27 cellular contexts compared by ENCODE assay signal in genomic region chr15:77121599-77121998, GRCh38.
"Had no signal": no experiment of that assay in that cellular context is flagged by ENCODE, and none has a peak within 500 bp of the region (broad histone marks: within the 10 kb centered on the region; RNA-seq: fewer than 3 reads in every experiment).

No MANE protein-coding gene starts in this region.

- H3K9me3 Mint-ChIP-seq: dendritic cell treated with granulocyte-macrophage colony-stimulating factor and Interleukin-4, amounts not matched to agents 40 ng/mL and 50 ng/mL, for 4 days; effector memory CD8-positive, alpha-beta T cell; endodermal cell had no signal

- H3K36me3 ChIP-seq: colonic mucosa, esophagus muscularis mucosa, esophagus squamous epithelium, gastrocnemius medialis, gastroesophageal sphincter, heart left ventricle, heart right ventricle had no signal

- H3K27ac Mint-ChIP-seq: dendritic cell treated with granulocyte-macrophage colony-stimulating factor and Interleukin-4, amounts not matched to agents 40 ng/mL and 50 ng/mL, for 4 days; effector memory CD8-positive, alpha-beta T cell; endodermal cell had no signal

- H3K27ac ChIP-seq: colonic mucosa, coronary artery, dorsolateral prefrontal cortex, epithelial cell of prostate, esophagus muscularis mucosa, esophagus squamous epithelium, foreskin keratinocyte, gastrocnemius medialis, gastroesophageal sphincter, heart left ventricle, heart right ventricle had no signal

- H3K9me3 ChIP-seq: colonic mucosa, esophagus muscularis mucosa, esophagus squamous epithelium, gastrocnemius medialis, gastroesophageal sphincter, heart left ventricle, heart right ventricle had no signal

- H3K27me3 Mint-ChIP-seq: dendritic cell treated with granulocyte-macrophage colony-stimulating factor and Interleukin-4, amounts not matched to agents 40 ng/mL and 50 ng/mL, for 4 days; effector memory CD8-positive, alpha-beta T cell had no signal

- H3K4me3 Mint-ChIP-seq: dendritic cell treated with granulocyte-macrophage colony-stimulating factor and Interleukin-4, amounts not matched to agents 40 ng/mL and 50 ng/mL, for 4 days; effector memory CD8-positive, alpha-beta T cell; endodermal cell had no signal

- H3K27me3 ChIP-seq: colonic mucosa, dorsolateral prefrontal cortex, esophagus muscularis mucosa, esophagus squamous epithelium, foreskin keratinocyte, gastrocnemius medialis, gastroesophageal sphincter, heart left ventricle, heart right ventricle had no signal

- FAIRE-seq: colon, endometrium, endothelial cell of umbilical vein, frontal cortex had no signal

- DNase-seq: colonic mucosa; cortex of kidney; dermis blood vessel endothelial cell; dorsolateral prefrontal cortex; effector CD4-positive, alpha-beta T cell; effector CD8-positive, alpha-beta T cell; effector memory CD4-positive, alpha-beta T cell; effector memory CD8-positive, alpha-beta T cell; endodermal cell; esophagus squamous epithelium; foreskin fibroblast; foreskin keratinocyte; foreskin melanocyte; gastrocnemius medialis; glutamatergic neuron; head of caudate nucleus; heart left ventricle; heart right ventricle had no signal

- ATAC-seq: effector memory CD8-positive, alpha-beta T cell; foreskin keratinocyte; gastrocnemius medialis; gastroesophageal sphincter; heart left ventricle; heart right ventricle had no signal

- H3K4me3 ChIP-seq: colonic mucosa, coronary artery, dorsolateral prefrontal cortex, esophagus muscularis mucosa, esophagus squamous epithelium, gastrocnemius medialis, gastroesophageal sphincter, heart left ventricle, heart right ventricle had no signal

- H3K4me1 ChIP-seq: colonic mucosa, foreskin keratinocyte had no signal
